8 cellular contexts compared by ENCODE assay signal in the genomic region with DNA sequence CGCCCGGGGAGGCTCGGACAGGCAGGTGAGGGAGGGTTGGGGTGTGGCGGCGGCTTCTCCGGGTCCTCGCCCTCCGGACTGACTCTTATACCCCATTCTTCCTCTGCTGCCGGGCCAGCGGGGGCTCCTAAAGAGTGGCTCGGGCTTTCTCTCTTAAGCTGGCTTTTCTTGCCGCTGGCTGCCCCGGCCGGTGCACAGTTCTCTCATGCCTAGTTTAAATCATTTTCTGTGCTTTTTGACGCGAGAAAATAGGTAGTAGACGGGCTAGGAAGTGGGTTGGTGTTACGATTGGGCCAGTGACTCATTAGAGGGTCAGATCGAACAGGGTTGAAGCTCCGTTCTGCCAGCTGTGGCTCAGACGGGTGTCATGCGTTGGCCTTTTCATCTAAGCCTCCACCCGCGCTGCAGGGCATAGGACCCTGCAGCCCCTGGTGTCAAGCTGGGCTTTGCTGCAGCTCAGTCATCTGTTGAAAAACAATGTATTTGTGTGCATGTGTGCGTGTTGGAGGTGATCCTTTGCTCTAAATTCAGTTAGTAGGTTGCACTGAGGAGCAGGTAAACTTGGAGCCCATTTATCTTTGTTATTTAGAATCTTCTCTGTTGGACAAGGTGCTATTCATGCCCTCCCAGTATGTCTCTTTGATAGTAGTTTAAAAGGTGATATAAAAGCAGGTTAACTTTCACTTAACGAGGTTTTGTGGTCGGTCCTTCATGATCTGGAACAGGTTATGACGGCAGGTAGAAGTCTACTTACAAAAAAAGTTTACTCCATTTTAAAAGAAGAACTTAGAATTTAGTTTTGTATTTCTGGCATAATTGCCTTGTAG. TPM values are rescaled to one million over a fixed set of nuclear protein-coding genes. Genes with fewer than 3 reads are reported as not detected.
DNase-seq lines count a peak whose midpoint lies in the region; ATAC-seq, FAIRE-seq and TF ChIP-seq lines count a peak whose summit lies in the region.

No MANE protein-coding gene starts in this region.

- ATAC-seq in GM21529 (IDR thresholded peaks at IDR 0.05; ENCODE audit: unreplicated experiment): peak; percentile 29
- peak; percentile 31 for ATAC-seq in GM12878

- peak overlapping the region; percentile 85 for H3K4me2 ChIP-seq in GM12878 (ENCODE audit: control insufficient read depth, insufficient read depth)

- peak overlapping the region; percentile 67 for H2AFZ ChIP-seq in GM12878 (ENCODE audit: control insufficient read depth, low read depth, low read length)

- TF ChIP-seq RAD21 in GM12878 (IDR thresholded peaks at IDR 0.05; ENCODE audit: insufficient read depth, low read depth, low read length): no peak

- peak overlapping the region; percentile 66 for H3K9ac ChIP-seq in GM12878 (ENCODE audit: control insufficient read depth, insufficient read depth, low read length)

- no peak for FAIRE-seq in GM12878 (lab: Jason Lieb, UNC)

- DNase-seq in Daoy (ENCODE audit: low read depth): peak; percentile 65
- peak; percentile 32 for DNase-seq in HuH-7.5 (ENCODE audit: low spot score)
- DNase-seq in T-helper 22 cell (ENCODE audit: low read depth): peak; percentile 32
- DNase-seq in GM12878 (ENCODE audit: low read depth, low spot score): no peak
- no peak for DNase-seq in GOT3 (lab: John Stamatoyannopoulos, UW)

- CTCF ChIA-PET in GM12878 (lab: Yijun Ruan, JAX): interaction anchor here (0.6 to 6.0 kb wide), 7 partner anchors 10 to 165 kb away, joined by 3 to 24 read pairs (median 3); no protein-coding TSS in a partner anchor

- BruUV-seq in GM12878 (replicated peaks; lab: Mats Ljungman, UMichigan): no TSS peak

- no peaks in the 10 kb centered on the region; the same call in 1 of the 2 replicates for H4K20me1 ChIP-seq in GM12878 (ENCODE audit: control insufficient read depth, insufficient read depth)

- POLR2A ChIA-PET in GM12878 (lab: Charles Lee): interaction anchor here (0.9 to 1.4 kb wide), 7 partner anchors 12 to 147 kb away, joined by 3 to 4 read pairs (median 3); no protein-coding TSS in a partner anchor

- TF ChIP-seq CTCF in GM12878 (IDR thresholded peaks at IDR 0.05 in 2 of 3, conservative IDR thresholded peaks at IDR 0.05 in 1 of 3; ENCODE audit: control insufficient read depth in 2 of 3, extremely low read depth in 1 of 3, insufficient read depth in 1 of 3, low read depth in 3 of 3, low read length in 3 of 3): no peak

- peaks cover 60% of the 10 kb centered on the region for H3K79me2 ChIP-seq in GM12878 (ENCODE audit: control insufficient read depth, insufficient read depth, low read length)

- H3K4me3 ChIP-seq in GM12878 (peak overlapping the region; percentile 99), iPS-18c (ENCODE audit: insufficient read depth, low read depth, low read length) (peak overlapping the region; percentile 64), skin epidermis (peak overlapping the region; percentile 65 to 87 (median 79))

- H3K27me3 ChIP-seq in GM12878 (replicated peaks in 1 of 2; ENCODE audit: control insufficient read depth in 2 of 2, insufficient read depth in 2 of 2, low read length in 1 of 2): no peaks in the 10 kb centered on the region

- H3K36me3 ChIP-seq in GM12878 (ENCODE audit: control insufficient read depth in 2 of 2, insufficient read depth in 2 of 2, low read length in 1 of 2): no peaks in the 10 kb centered on the region

- intact Hi-C loops in GM12878 (cut with micrococcal nuclease; ENCODE audit: unreplicated experiment): loop anchor here (2.0 to 5.0 kb wide), 4 partner anchors 40 to 135 kb away; no protein-coding TSS in a partner anchor

- SMC1A ChIA-PET in GM12878 (lab: Charles Lee; ENCODE audit: uncharacterized antibody, unreplicated experiment): interaction anchor here (0.6 to 8.3 kb wide), 10 partner anchors 10 to 164 kb away, joined by 3 to 80 read pairs (median 10); no protein-coding TSS in a partner anchor

- H3K9me3 ChIP-seq in GM12878 (replicated peaks; ENCODE audit: control insufficient read depth, insufficient read depth, low read length) (no peaks in the 10 kb centered on the region), iPS-18c (ENCODE audit: control insufficient read depth, insufficient read depth, low read length) (no peaks in the 10 kb centered on the region)

- TF ChIP-seq EP300 in GM12878 (IDR thresholded peaks at IDR 0.05; ENCODE audit: borderline replicate concordance in 1 of 2, control insufficient read depth in 1 of 2, low read depth in 2 of 2, low read length in 2 of 2): no peak

- H3K27ac ChIP-seq in GM12878 (ENCODE audit: control insufficient read depth, insufficient read depth): peak overlapping the region; percentile 66
- H3K27ac ChIP-seq in skin epidermis: peak overlapping the region; percentile 84 to 99 (median 97)

- TF ChIP-seq POLR2A in GM12878 (IDR thresholded peaks at IDR 0.05; ENCODE audit: low read depth, low read length): 0 out of 2 replicates have a peak, but pooled peaks have one; percentile 23

- H3K4me1 ChIP-seq in GM12878 (ENCODE audit: control insufficient read depth, insufficient read depth, low read length): peaks cover 20% of the 10 kb centered on the region

- RAD21 ChIA-PET in GM12878 (lab: Charles Lee; ENCODE audit: unreplicated experiment): interaction anchor here (0.6 to 2.8 kb wide), 15 partner anchors 8 to 150 kb away, joined by 3 to 12 read pairs (median 4); no protein-coding TSS in a partner anchor

- in situ Hi-C loops in GM12878 (cut with MboI): no loop called here

- under 1% methylated on average over 23 of the region's 28 CpGs for WGBS in GM12878 (ENCODE audit: insufficient coverage, insufficient replicate concordance, low lambda C conversion rate, missing lambda C conversion rate)

TF ChIP-seq in GM12878, 131 proteins besides CTCF, POLR2A, EP300 and RAD21 (continues in another document):
- TF ChIP-seq USF1 (IDR thresholded peaks at IDR 0.05; ENCODE audit: borderline replicate concordance, extremely low read length, insufficient read depth, low read depth, low read length): peak; percentile 11
- TF ChIP-seq, protein P1, sequence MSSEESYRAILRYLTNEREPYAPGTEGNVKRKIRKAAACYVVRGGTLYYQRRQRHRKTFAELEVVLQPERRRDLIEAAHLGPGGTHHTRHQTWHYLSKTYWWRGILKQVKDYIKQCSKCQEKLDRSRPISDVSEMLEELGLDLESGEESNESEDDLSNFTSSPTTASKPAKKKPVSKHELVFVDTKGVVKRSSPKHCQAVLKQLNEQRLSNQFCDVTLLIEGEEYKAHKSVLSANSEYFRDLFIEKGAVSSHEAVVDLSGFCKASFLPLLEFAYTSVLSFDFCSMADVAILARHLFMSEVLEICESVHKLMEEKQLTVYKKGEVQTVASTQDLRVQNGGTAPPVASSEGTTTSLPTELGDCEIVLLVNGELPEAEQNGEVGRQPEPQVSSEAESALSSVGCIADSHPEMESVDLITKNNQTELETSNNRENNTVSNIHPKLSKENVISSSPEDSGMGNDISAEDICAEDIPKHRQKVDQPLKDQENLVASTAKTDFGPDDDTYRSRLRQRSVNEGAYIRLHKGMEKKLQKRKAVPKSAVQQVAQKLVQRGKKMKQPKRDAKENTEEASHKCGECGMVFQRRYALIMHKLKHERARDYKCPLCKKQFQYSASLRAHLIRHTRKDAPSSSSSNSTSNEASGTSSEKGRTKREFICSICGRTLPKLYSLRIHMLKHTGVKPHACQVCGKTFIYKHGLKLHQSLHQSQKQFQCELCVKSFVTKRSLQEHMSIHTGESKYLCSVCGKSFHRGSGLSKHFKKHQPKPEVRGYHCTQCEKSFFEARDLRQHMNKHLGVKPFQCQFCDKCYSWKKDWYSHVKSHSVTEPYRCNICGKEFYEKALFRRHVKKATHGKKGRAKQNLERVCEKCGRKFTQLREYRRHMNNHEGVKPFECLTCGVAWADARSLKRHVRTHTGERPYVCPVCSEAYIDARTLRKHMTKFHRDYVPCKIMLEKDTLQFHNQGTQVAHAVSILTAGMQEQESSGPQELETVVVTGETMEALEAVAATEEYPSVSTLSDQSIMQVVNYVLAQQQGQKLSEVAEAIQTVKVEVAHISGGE (CRISPR knock-in tag; IDR thresholded peaks at IDR 0.05): no peak

RNA-seq across cellular contexts. Expression of gene BMP2K, which starts 0.8 kb away (rescaled TPM):
- total RNA-seq in Daoy (2014; rRNA removed; shearing (Covaris generic)): 9.4 and 17.5 TPM in 2 replicates
- 264 and 275 TPM in 2 replicates for total RNA-seq in GM12878 (2013; cell fraction: nucleolus; rRNA removed)
- total RNA-seq in GM12878 (2014; rRNA removed): 36.3 and 41.1 TPM in 2 replicates
- 36.0 and 36.2 TPM in 2 replicates for total RNA-seq in GM12878 (2014; rRNA removed; fragmentation: Illumina TruSeq; extraction: Trizol)
- total RNA-seq in GM12878 (2021): 24.9 and 25.6 TPM in 2 replicates
- 2.5 TPM for polyA plus RNA-seq in GM12878 (2011; ENCODE audit: low read depth)
- 84.6 and 87.0 TPM in 2 replicates for polyA plus RNA-seq in GM12878 (2011; rRNA removed)
- 37.7 and 39.0 TPM in 2 replicates for polyA plus RNA-seq in GM12878 (2011; cell fraction: cytosol; rRNA removed)
- polyA plus RNA-seq in GM12878 (2011; cell fraction: nucleus; rRNA removed): 123 and 134 TPM in 2 replicates
- 7.6 and 8.8 TPM in 2 replicates for polyA plus RNA-seq in GM12878 (2012)
- polyA plus RNA-seq in GM12878 (2014; fragmentation: Illumina TruSeq; extraction: Trizol): 27.3 and 35.5 TPM in 2 replicates
- polyA plus RNA-seq in GM12878 (2014; fragmentation: Nextera tagmentation; extraction: Ambion mirVana): 1 to 10 TPM; 5.4 to 8.6 TPM
- 18.2 and 24.6 TPM in 2 replicates for polyA plus RNA-seq in GM12878 (2014; rRNA removed)
- polyA plus RNA-seq in GM12878 (2016; fragmentation: Nextera tagmentation; extraction: Ambion mirVana): 10 to 100 TPM in 1 of 2 experiments, 1 to 10 TPM in 1; 3.3 to 11.3 TPM
- polyA minus RNA-seq in GM12878 (2011; rRNA and poly(A)+ RNA removed): 131 and 158 TPM in 2 replicates
- polyA minus RNA-seq in GM12878 (2011; cell fraction: cytosol; rRNA and poly(A)+ RNA removed): 27.3 and 36.6 TPM in 2 replicates
- polyA minus RNA-seq in GM12878 (2011; cell fraction: nucleus; rRNA and poly(A)+ RNA removed): 180 and 273 TPM in 2 replicates

Comparison
In these comparisons a context has a peak if more than half of its experiments do, and no peak if none do; other contexts are left out.
1. DNase-seq: peak in Daoy (single experiment), HuH-7.5 (single experiment) and T-helper 22 cell (single experiment); none in GM12878 (single experiment) and GOT3 (single experiment).
2. Peak in every context shown above with its lines, with median percentiles within 50 percentile points of each other: H3K4me3 ChIP-seq.